In the genomic region with DNA sequence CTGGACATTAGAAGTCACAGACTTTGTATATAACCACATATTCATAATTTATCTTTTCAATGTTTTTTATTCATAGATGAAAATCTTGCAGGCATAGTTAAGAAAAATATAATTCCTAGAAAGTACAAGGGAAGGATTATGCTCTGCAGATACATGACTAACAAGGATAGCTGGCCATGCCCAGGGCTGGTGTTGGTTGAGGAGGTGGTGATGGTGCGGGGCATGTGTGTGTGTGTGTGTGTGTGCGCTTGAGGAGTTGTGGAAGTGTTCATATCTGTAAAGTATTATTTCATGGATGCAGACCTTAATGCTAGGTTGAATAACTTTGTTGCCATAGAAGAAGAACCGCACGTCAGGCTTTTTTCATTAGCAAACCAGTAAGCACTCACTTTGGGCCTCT, we compare ENCODE assay signal across 12 cellular contexts. TPM values are rescaled to one million over a fixed set of nuclear protein-coding genes. Genes with fewer than 3 reads are reported as not detected.
DNase-seq lines count a peak whose midpoint lies in the region; ATAC-seq and TF ChIP-seq lines count a peak whose summit lies in the region.
"Had no signal": no experiment of that assay in that cellular context is flagged by ENCODE, and none has a peak within 500 bp of the region (broad histone marks: within the 10 kb centered on the region; RNA-seq: fewer than 3 reads in every experiment).

No MANE protein-coding gene starts in this region.

- H3K79me2 ChIP-seq in H9 (ENCODE audit: insufficient read depth, low read length) (no peaks in the 10 kb centered on the region), smooth muscle cell (ENCODE audit: low read depth) (peaks cover 72% of the 10 kb centered on the region)

- POLR2A ChIA-PET in CD8-positive, alpha-beta T cell (lab: Charles Lee), result no interaction called here

- TF ChIP-seq CTCF in H9 (conservative IDR thresholded peaks at IDR 0.05), result no peak
- no peak for TF ChIP-seq CTCF in smooth muscle cell (IDR thresholded peaks at IDR 0.05; ENCODE audit: borderline replicate concordance, insufficient read depth, poor library complexity, severe bottlenecking)
- TF ChIP-seq CTCF in CD8-positive, alpha-beta T cell (IDR thresholded peaks at IDR 0.05), result no peak

- H3K36me3 Mint-ChIP-seq in H9 (ENCODE audit: insufficient read depth in 1 of 3, low read depth in 3 of 3), result peaks cover 0 to 5% (median 4%) of the 10 kb centered on the region in 3 experiments; a peak in 3 of 7 replicates
- H3K36me3 Mint-ChIP-seq in activated T-helper 2 cell treated with anti-CD3 and anti-CD28 coated beads, Interferon-gamma antibody, Interleukin-2, Interleukin-4, amounts not matched to agents 10 μg/mL and 5 μg/mL and 100 μg/mL, durations not matched to agents 14 hours and 24 hours and 36 hours (ENCODE audit: low read depth), result peaks cover 9% of the 10 kb centered on the region
- H3K36me3 Mint-ChIP-seq in CD8-positive, alpha-beta T cell, result no peaks in the 10 kb centered on the region
- H3K36me3 Mint-ChIP-seq: natural killer cell had no signal

- peaks cover 29% of the 10 kb centered on the region for H3F3A ChIP-seq in smooth muscle cell (ENCODE audit: low read depth)

- peaks cover 3% of the 10 kb centered on the region for H4K20me1 ChIP-seq in H9 (ENCODE audit: control insufficient read depth, insufficient read depth, insufficient read length)
- peaks cover 60% of the 10 kb centered on the region for H4K20me1 ChIP-seq in smooth muscle cell (ENCODE audit: low read depth)

- no peak overlapping the region for H2BK20ac ChIP-seq in H9 (ENCODE audit: low read depth, low read length, poor library complexity, severe bottlenecking)

- no peak overlapping the region for H4K91ac ChIP-seq in H9 (ENCODE audit: insufficient read length, low read depth, low read length)

- DNase-seq in H9 (no peak), smooth muscle cell (lab: John Stamatoyannopoulos, UW; ENCODE audit: unreplicated experiment) (no peak), NCI-H1092 (lab: John Stamatoyannopoulos, UW) (no peak), NCI-H2171 (lab: John Stamatoyannopoulos, UW) (no peak)
- no peak for DNase-seq in activated T-helper 2 cell treated with anti-CD3 and anti-CD28 coated beads, Interferon-gamma antibody, Interleukin-2, Interleukin-4, amounts not matched to agents 10 μg/mL and 5 μg/mL and 100 μg/mL, durations not matched to agents 14 hours and 24 hours and 36 hours (ENCODE audit: low spot score)
- DNase-seq in CD8-positive, alpha-beta T cell, result no peak
- DNase-seq: activated naive CD4-positive, alpha-beta T cell treated with anti-CD3 and anti-CD28 coated beads, Interleukin-2, amount 50 U/mL, for 16 hours; natural killer cell had no signal

- CTCF ChIA-PET in CD8-positive, alpha-beta T cell (lab: Charles Lee), result interaction anchor here (1.0 kb wide), 1 partner anchor 8 kb away, joined by 4 read pairs; no protein-coding TSS in a partner anchor

- no peak overlapping the region for H3K27ac ChIP-seq in H9 (ENCODE audit: insufficient read length, low read depth, low read length)
- H3K27ac ChIP-seq in iPS-18a (ENCODE audit: low read length), result no peak overlapping the region
- H3K27ac ChIP-seq in smooth muscle cell (ENCODE audit: low read depth), result peak overlapping the region; percentile 67
- H3K27ac ChIP-seq in CD8-positive, alpha-beta T cell (ENCODE audit: low read depth, low read length), result no peak overlapping the region
- H3K27ac ChIP-seq: VCaP had no signal

- ATAC-seq in CD8-positive, alpha-beta T cell, result no peak
- ATAC-seq in HG03139 (IDR thresholded peaks at IDR 0.05; ENCODE audit: unreplicated experiment), result no peak
- ATAC-seq: esophagus mucosa, natural killer cell had no signal

- peaks cover 12% of the 10 kb centered on the region for H3K27me3 Mint-ChIP-seq in H9 (ENCODE audit: low read depth)
- H3K27me3 Mint-ChIP-seq in activated T-helper 2 cell treated with anti-CD3 and anti-CD28 coated beads, Interferon-gamma antibody, Interleukin-2, Interleukin-4, amounts not matched to agents 10 μg/mL and 5 μg/mL and 100 μg/mL, durations not matched to agents 14 hours and 24 hours and 36 hours (ENCODE audit: low read depth), result peaks cover 13% of the 10 kb centered on the region
- H3K27me3 Mint-ChIP-seq in CD8-positive, alpha-beta T cell (ENCODE audit: low read depth), result peaks cover 44% of the 10 kb centered on the region

- H3K23me2 ChIP-seq in H9 (ENCODE audit: insufficient read length, low read depth, low read length, poor library complexity, severe bottlenecking), result peaks cover 18% of the 10 kb centered on the region

- H3K9me3 ChIP-seq in H9 (ENCODE audit: control insufficient read depth, low read depth, low read length) (no peaks in the 10 kb centered on the region), iPS-18a (ENCODE audit: control insufficient read depth, low read depth, low read length) (no peaks in the 10 kb centered on the region), smooth muscle cell (replicated peaks; ENCODE audit: low read depth) (no peaks in the 10 kb centered on the region)
- no peaks in the 10 kb centered on the region for H3K9me3 ChIP-seq in CD8-positive, alpha-beta T cell (ENCODE audit: low read length)

- 0 out of 2 replicates have a peak, but pooled peaks cover 2% of the 10 kb centered on the region for H3K27me3 ChIP-seq in H9 (ENCODE audit: insufficient read depth, low read length)
- peaks cover 20% of the 10 kb centered on the region for H3K27me3 ChIP-seq in iPS-18a (ENCODE audit: control insufficient read depth, insufficient read depth, low read length)
- no peaks in the 10 kb centered on the region for H3K27me3 ChIP-seq in smooth muscle cell (ENCODE audit: low read depth)
- peaks cover 19% of the 10 kb centered on the region for H3K27me3 ChIP-seq in CD8-positive, alpha-beta T cell (ENCODE audit: insufficient read depth, low read length)

- H4K5ac ChIP-seq in H9 (ENCODE audit: insufficient read length, low read depth, low read length), result no peak overlapping the region

- no peak overlapping the region for H2AFZ ChIP-seq in H9 (ENCODE audit: low read length)
- H2AFZ ChIP-seq in smooth muscle cell (ENCODE audit: low read depth), result no peak overlapping the region

- H3K4ac ChIP-seq in H9 (ENCODE audit: low read depth, low read length), result no peak overlapping the region

- H3K9ac ChIP-seq in H9 (ENCODE audit: extremely low read depth, insufficient read length, low read length), result no peak overlapping the region
- no peak overlapping the region for H3K9ac ChIP-seq in iPS-18a (ENCODE audit: low read length)
- H3K9ac ChIP-seq in smooth muscle cell (ENCODE audit: low read depth), result peak overlapping the region; percentile 72

- intact Hi-C loops in activated T-helper 2 cell treated with anti-CD3 and anti-CD28 coated beads, Interferon-gamma antibody, Interleukin-2, Interleukin-4, amounts not matched to agents 10 μg/mL and 5 μg/mL and 100 μg/mL, durations not matched to agents 14 hours and 24 hours and 36 hours (cut with micrococcal nuclease), result no loop called here
- intact Hi-C loops in CD8-positive, alpha-beta T cell (cut with DNase I, micrococcal nuclease), result no loop called here

- H3K36me3 ChIP-seq in iPS-18a (ENCODE audit: control insufficient read depth, low read depth, low read length), result peaks cover 4% of the 10 kb centered on the region
- H3K36me3 ChIP-seq in smooth muscle cell (ENCODE audit: low read depth), result no peaks in the 10 kb centered on the region
- no peaks in the 10 kb centered on the region for H3K36me3 ChIP-seq in CD8-positive, alpha-beta T cell (ENCODE audit: insufficient read depth, low read length)

- H3K18ac ChIP-seq in H9 (ENCODE audit: insufficient read length, low read depth, low read length), result no peak overlapping the region

- no peak overlapping the region for H2BK5ac ChIP-seq in H9 (ENCODE audit: insufficient read length, low read length)

- no peak overlapping the region for H2BK120ac ChIP-seq in H9 (ENCODE audit: low read depth, low read length, poor library complexity, severe bottlenecking)

- H3K4me2 ChIP-seq in H9 (ENCODE audit: insufficient read depth, insufficient read length, low read length), result no peak overlapping the region
- peak overlapping the region; percentile 91 for H3K4me2 ChIP-seq in smooth muscle cell

- H2BK15ac ChIP-seq in H9 (ENCODE audit: low read depth, low read length), result no peak overlapping the region

- peaks cover under 1% of the 10 kb centered on the region in 2 experiments; a peak in 3 of 5 replicates for H3K9me3 Mint-ChIP-seq in H9
- H3K9me3 Mint-ChIP-seq in activated T-helper 2 cell treated with anti-CD3 and anti-CD28 coated beads, Interferon-gamma antibody, Interleukin-2, Interleukin-4, amounts not matched to agents 10 μg/mL and 5 μg/mL and 100 μg/mL, durations not matched to agents 14 hours and 24 hours and 36 hours, result no peaks in the 10 kb centered on the region
- no peaks in the 10 kb centered on the region for H3K9me3 Mint-ChIP-seq in CD8-positive, alpha-beta T cell
- H3K9me3 Mint-ChIP-seq: natural killer cell had no signal

- H3K4me1 Mint-ChIP-seq in H9, result peaks cover 24 to 33% of the 10 kb centered on the region in 2 experiments
- H3K4me1 Mint-ChIP-seq in activated T-helper 2 cell treated with anti-CD3 and anti-CD28 coated beads, Interferon-gamma antibody, Interleukin-2, Interleukin-4, amounts not matched to agents 10 μg/mL and 5 μg/mL and 100 μg/mL, durations not matched to agents 14 hours and 24 hours and 36 hours (ENCODE audit: low read depth), result peaks cover 35% of the 10 kb centered on the region
- H3K4me1 Mint-ChIP-seq in CD8-positive, alpha-beta T cell (ENCODE audit: low read depth), result peaks cover 21% of the 10 kb centered on the region
- H3K4me1 Mint-ChIP-seq: natural killer cell had no signal

- H3K56ac ChIP-seq in H9 (ENCODE audit: insufficient read length, low read depth, low read length), result no peak overlapping the region

- no CpG with 5 or more reads among the region's 4 CpGs for WGBS in H9 (ENCODE audit: extremely low coverage, insufficient read length, low lambda C conversion rate)
- WGBS in smooth muscle cell (ENCODE audit: low lambda C conversion rate), result 39% methylated on average over 4 of the region's 4 CpGs

- H3K79me1 ChIP-seq in H9 (ENCODE audit: insufficient read depth, low read depth, low read length, poor library complexity, severe bottlenecking), result no peaks in the 10 kb centered on the region

- H4K8ac ChIP-seq in H9 (replicated peaks; ENCODE audit: insufficient read length, low read depth, low read length), result no peak overlapping the region

- no peak overlapping the region for H2BK12ac ChIP-seq in H9 (ENCODE audit: insufficient read length, low read depth, low read length)

- H2AK5ac ChIP-seq in H9 (ENCODE audit: insufficient read length, low read length), result no peak overlapping the region

- no peak overlapping the region for H3K14ac ChIP-seq in H9 (ENCODE audit: insufficient read depth, low read length)

- no peak overlapping the region for H3K27ac Mint-ChIP-seq in H9
- no peak overlapping the region for H3K27ac Mint-ChIP-seq in activated T-helper 2 cell treated with anti-CD3 and anti-CD28 coated beads, Interferon-gamma antibody, Interleukin-2, Interleukin-4, amounts not matched to agents 10 μg/mL and 5 μg/mL and 100 μg/mL, durations not matched to agents 14 hours and 24 hours and 36 hours
- H3K27ac Mint-ChIP-seq in CD8-positive, alpha-beta T cell, result no peak overlapping the region
- H3K27ac Mint-ChIP-seq: natural killer cell had no signal

- H3K4me1 ChIP-seq in H9 (ENCODE audit: insufficient read depth, low read length), result no peaks in the 10 kb centered on the region; the same call in 1 of the 2 replicates
- peaks cover 22% of the 10 kb centered on the region for H3K4me1 ChIP-seq in iPS-18a (ENCODE audit: control insufficient read depth, low read depth, low read length)
- H3K4me1 ChIP-seq in smooth muscle cell (ENCODE audit: low read depth), result peaks cover 59% of the 10 kb centered on the region
- H3K4me1 ChIP-seq in CD8-positive, alpha-beta T cell (ENCODE audit: insufficient read depth, low read length), result peaks cover 19% of the 10 kb centered on the region

- peak overlapping the region; percentile 93 for H3K4me3 ChIP-seq in iPS-18a (ENCODE audit: low read length)
- H3K4me3 ChIP-seq in smooth muscle cell, result peak overlapping the region; percentile 75
- no peak overlapping the region for H3K4me3 ChIP-seq in CD8-positive, alpha-beta T cell (ENCODE audit: low read depth, low read length)

- no peak overlapping the region for H3T11ph ChIP-seq in H9 (ENCODE audit: low read length)

- H3K23ac ChIP-seq in H9 (ENCODE audit: insufficient read length, low read depth, low read length), result no peak overlapping the region

- peak overlapping the region; percentile 80 to 95; a peak in 4 of 5 replicates for H3K4me3 Mint-ChIP-seq in H9
- H3K4me3 Mint-ChIP-seq in activated T-helper 2 cell treated with anti-CD3 and anti-CD28 coated beads, Interferon-gamma antibody, Interleukin-2, Interleukin-4, amounts not matched to agents 10 μg/mL and 5 μg/mL and 100 μg/mL, durations not matched to agents 14 hours and 24 hours and 36 hours (ENCODE audit: low read depth), result peak overlapping the region; percentile 81
- H3K4me3 Mint-ChIP-seq in CD8-positive, alpha-beta T cell, result no peak overlapping the region

RNA-seq across cellular contexts. Expression of a gene that starts 1.3 kb away (rescaled TPM):
- total RNA-seq in H9 (2021), result 3.1 and 3.3 TPM in 2 replicates
- total RNA-seq in activated T-helper 2 cell treated with anti-CD3 and anti-CD28 coated beads, Interferon-gamma antibody, Interleukin-2, Interleukin-4, amounts not matched to agents 10 μg/mL and 5 μg/mL and 100 μg/mL, durations not matched to agents 14 hours and 24 hours and 36 hours, result 7.1 and 7.5 TPM in 2 replicates
- total RNA-seq in smooth muscle cell, result 245 and 246 TPM in 2 replicates
- polyA plus RNA-seq in smooth muscle cell, result 123 and 184 TPM in 2 replicates
- under 1 TPM in 1 of 2 experiments, not detected in 1; 0.08 TPM for total RNA-seq in CD8-positive, alpha-beta T cell

Comparison
In these comparisons a context has a peak if more than half of its experiments do, and no peak if none do; other contexts are left out.
1. RNA of a gene that starts 1.3 kb away (total RNA-seq): 245 to 246 TPM in smooth muscle cell; 7.1 to 7.5 TPM in activated T-helper 2 cell treated with anti-CD3 and anti-CD28 coated beads, Interferon-gamma antibody, Interleukin-2, Interleukin-4, amounts not matched to agents 10 μg/mL and 5 μg/mL and 100 μg/mL, durations not matched to agents 14 hours and 24 hours and 36 hours, 3.1 to 3.3 TPM in H9 and 0.08 TPM in CD8-positive, alpha-beta T cell; every median in the first group is over 10 times any median in the second.